8 cellular contexts compared by ENCODE assay signal in the genomic region with DNA sequence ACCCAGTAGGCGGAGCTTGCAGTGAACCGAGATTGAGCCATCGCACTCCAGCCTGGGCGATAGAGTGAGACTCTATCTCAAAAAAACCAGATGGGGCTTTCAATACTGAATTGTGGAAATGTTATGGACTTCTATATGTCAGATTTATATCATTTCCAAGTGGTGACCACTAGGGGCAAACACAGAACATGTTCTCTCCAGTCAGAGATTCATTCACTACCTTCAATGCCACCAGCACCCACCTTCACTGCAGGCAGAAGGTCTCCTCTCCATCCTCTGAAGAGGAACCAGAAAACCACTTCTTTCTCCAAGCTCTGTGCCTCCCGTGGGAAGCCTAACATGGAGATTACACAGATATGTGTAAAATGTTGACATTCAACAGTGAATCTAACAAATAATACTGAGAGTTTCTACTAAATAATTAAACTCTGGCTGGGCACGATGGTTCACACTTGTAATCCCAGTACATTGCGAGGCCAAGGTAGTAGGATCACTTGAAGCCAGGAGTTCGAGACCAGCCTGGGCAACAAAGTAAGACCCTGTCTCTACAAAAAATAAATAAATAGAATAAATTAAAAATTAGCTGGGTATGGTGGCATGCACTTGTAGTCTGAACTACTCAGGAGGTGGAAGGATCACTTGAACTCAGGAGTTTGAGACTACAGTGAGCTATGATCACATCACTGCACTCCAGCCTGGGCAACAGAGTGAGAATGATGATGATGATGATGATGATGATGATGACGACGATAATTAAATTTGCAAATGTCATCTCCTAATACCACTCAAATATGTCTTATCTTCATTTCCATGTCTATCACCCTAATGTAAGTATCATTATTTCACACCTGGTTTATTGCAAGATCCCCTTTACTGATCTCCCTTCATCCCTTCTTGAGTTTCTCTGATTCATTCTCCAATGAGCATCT.
DNase-seq lines count a peak whose midpoint lies in the region; ATAC-seq and TF ChIP-seq lines count a peak whose summit lies in the region.

No MANE protein-coding gene starts in this region.

- H3K4me1 ChIP-seq in A673 (ENCODE audit: insufficient read depth, low read length, poor library complexity, severe bottlenecking) (no peaks in the 10 kb centered on the region), lower lobe of right lung (no peaks in the 10 kb centered on the region)

- peaks cover 7% of the 10 kb centered on the region for H3K4me1 Mint-ChIP-seq in activated B cell treated with CpG ODN at 0.5 μM for 24 hours
- H3K4me1 Mint-ChIP-seq in activated CD4-positive, alpha-beta memory T cell treated with anti-CD3 and anti-CD28 coated beads for 36 hours (ENCODE audit: low read depth), result peaks cover 18% of the 10 kb centered on the region

- H3K27me3 ChIP-seq in A673 (replicated peaks; ENCODE audit: insufficient read depth, low read depth, low read length, poor library complexity) (no peaks in the 10 kb centered on the region), lower lobe of right lung (ENCODE audit: low read depth) (no peaks in the 10 kb centered on the region)

- no peaks in the 10 kb centered on the region for H3K27me3 Mint-ChIP-seq in activated B cell treated with CpG ODN at 0.5 μM for 24 hours
- H3K27me3 Mint-ChIP-seq in activated CD4-positive, alpha-beta memory T cell treated with anti-CD3 and anti-CD28 coated beads for 36 hours, result peaks cover 9% of the 10 kb centered on the region

- ATAC-seq in activated B cell treated with CpG ODN at 0.5 μM for 24 hours (ENCODE audit: low read depth), result peak; percentile 82
- no peak for ATAC-seq in lower lobe of right lung
- no peak for ATAC-seq in GM21447 (IDR thresholded peaks at IDR 0.05; ENCODE audit: unreplicated experiment)

- no TSS peak for BruUV-seq in A673 (replicated peaks; lab: Mats Ljungman, UMichigan)

- no peak overlapping the region for H3K27ac Mint-ChIP-seq in activated B cell treated with CpG ODN at 0.5 μM for 24 hours
- H3K27ac Mint-ChIP-seq in activated CD4-positive, alpha-beta memory T cell treated with anti-CD3 and anti-CD28 coated beads for 36 hours, result no peak overlapping the region

- no peaks in the 10 kb centered on the region for H3K9me3 Mint-ChIP-seq in activated B cell treated with CpG ODN at 0.5 μM for 24 hours
- no peaks in the 10 kb centered on the region for H3K9me3 Mint-ChIP-seq in activated CD4-positive, alpha-beta memory T cell treated with anti-CD3 and anti-CD28 coated beads for 36 hours

- H3K36me3 ChIP-seq in A673 (ENCODE audit: insufficient read depth, low read length, poor library complexity, severe bottlenecking) (no peaks in the 10 kb centered on the region), lower lobe of right lung (no peaks in the 10 kb centered on the region)

- CTCF ChIA-PET in A673 (lab: Charles Lee), result interaction anchor here (0.6 kb wide), 1 partner anchor 788 kb away, joined by 9 read pairs; no protein-coding TSS in a partner anchor
- CTCF ChIA-PET in activated B cell treated with CpG ODN at 0.5 μM for 24 hours (lab: Charles Lee), result interaction anchor here (0.9 to 2.3 kb wide), 3 partner anchors 8 to 48 kb away, joined by 3 to 13 read pairs (median 3); no protein-coding TSS in a partner anchor
- CTCF ChIA-PET in activated CD4-positive, alpha-beta memory T cell treated with anti-CD3 and anti-CD28 coated beads for 36 hours (lab: Charles Lee), result interaction anchor here (0.9 to 1.4 kb wide), 3 partner anchors 8 to 251 kb away, joined by 3 to 4 read pairs (median 3); no protein-coding TSS in a partner anchor

- H3K9me3 ChIP-seq in A673 (ENCODE audit: low read depth, low read length, poor library complexity, severe bottlenecking) (no peaks in the 10 kb centered on the region), lower lobe of right lung (no peaks in the 10 kb centered on the region)

- H3K27ac ChIP-seq in A673 (ENCODE audit: low read depth, low read length, poor library complexity, severe bottlenecking) (no peak overlapping the region), lower lobe of right lung (no peak overlapping the region)

- intact Hi-C loops in A673 (cut with micrococcal nuclease; ENCODE audit: unreplicated experiment), result no loop called here
- intact Hi-C loops in activated B cell treated with CpG ODN at 0.5 μM for 24 hours (cut with micrococcal nuclease), result loop anchor here (1.0 kb wide), 4 partner anchors 49 to 230 kb away; partner anchors contain the start of gene ZNF281
- intact Hi-C loops in lower lobe of right lung (cut with DNase I), result no loop called here
- intact Hi-C loops in activated CD4-positive, alpha-beta memory T cell treated with anti-CD3 and anti-CD28 coated beads for 36 hours (cut with micrococcal nuclease), result loop anchor here (5.0 kb wide), 1 partner anchor 229 kb away; no protein-coding TSS in a partner anchor

- POLR2A ChIA-PET in A673 (lab: Charles Lee; ENCODE audit: low non-redundant PET), result no interaction called here
- POLR2A ChIA-PET in activated B cell treated with CpG ODN at 0.5 μM for 24 hours (lab: Charles Lee), result interaction anchor here (0.6 kb wide), 1 partner anchor 20 kb away, joined by 8 read pairs; no protein-coding TSS in a partner anchor
- POLR2A ChIA-PET in activated CD4-positive, alpha-beta memory T cell treated with anti-CD3 and anti-CD28 coated beads for 36 hours (lab: Charles Lee), result no interaction called here

- H3K4me3 ChIP-seq in A673 (ENCODE audit: low read depth, low read length, poor library complexity, severe bottlenecking) (no peak overlapping the region), lower lobe of right lung (no peak overlapping the region)

- no peaks in the 10 kb centered on the region for H3K36me3 Mint-ChIP-seq in activated B cell treated with CpG ODN at 0.5 μM for 24 hours (ENCODE audit: low read depth)
- H3K36me3 Mint-ChIP-seq in activated CD4-positive, alpha-beta memory T cell treated with anti-CD3 and anti-CD28 coated beads for 36 hours, result no peaks in the 10 kb centered on the region

- H3K4me3 Mint-ChIP-seq in activated B cell treated with CpG ODN at 0.5 μM for 24 hours, result no peak overlapping the region
- no peak overlapping the region for H3K4me3 Mint-ChIP-seq in activated CD4-positive, alpha-beta memory T cell treated with anti-CD3 and anti-CD28 coated beads for 36 hours

- TF ChIP-seq CTCF in A673 (conservative IDR thresholded peaks at IDR 0.05; ENCODE audit: low read depth, low read length), result peak; percentile 64
- peak; percentile 65 for TF ChIP-seq CTCF in GM12873 (IDR thresholded peaks at IDR 0.05; ENCODE audit: insufficient read depth, low read depth, low read length, missing control alignments)
- TF ChIP-seq CTCF in activated B cell treated with CpG ODN at 0.5 μM for 24 hours (IDR thresholded peaks at IDR 0.05), result peak; percentile 45
- peak; percentile 29 for TF ChIP-seq CTCF in lower lobe of right lung (IDR thresholded peaks at IDR 0.05)

- DNase-seq in A673 (ENCODE audit: low spot score), result peak; percentile 52
- peak; percentile 51 for DNase-seq in HT-29 (ENCODE audit: low spot score)
- DNase-seq in activated B cell treated with CpG ODN at 0.5 μM for 24 hours, result no peak
- no peak for DNase-seq in lower lobe of right lung
- no peak for DNase-seq in NCI-H2029 treated with DMSO at 0.1 percent for 48 hours (lab: John Stamatoyannopoulos, UW)
- DNase-seq in activated CD4-positive, alpha-beta memory T cell treated with anti-CD3 and anti-CD28 coated beads for 36 hours, result no peak

Comparison
In these comparisons a context has a peak if more than half of its experiments do, and no peak if none do; other contexts are left out.
1. DNase-seq: peak in A673 (single experiment) and HT-29 (single experiment); none in activated B cell treated with CpG ODN at 0.5 μM for 24 hours (single experiment), lower lobe of right lung (single experiment), NCI-H2029 treated with DMSO at 0.1 percent for 48 hours (single experiment) and activated CD4-positive, alpha-beta memory T cell treated with anti-CD3 and anti-CD28 coated beads for 36 hours (single experiment).
2. intact Hi-C loops: an anchor here in activated B cell treated with CpG ODN at 0.5 μM for 24 hours (1.0 kb wide) and activated CD4-positive, alpha-beta memory T cell treated with anti-CD3 and anti-CD28 coated beads for 36 hours (5.0 kb wide); none called in A673 and lower lobe of right lung.
3. Peak in every context shown above with its lines, with median percentiles within 50 percentile points of each other: CTCF ChIP-seq.